In the genomic region with DNA sequence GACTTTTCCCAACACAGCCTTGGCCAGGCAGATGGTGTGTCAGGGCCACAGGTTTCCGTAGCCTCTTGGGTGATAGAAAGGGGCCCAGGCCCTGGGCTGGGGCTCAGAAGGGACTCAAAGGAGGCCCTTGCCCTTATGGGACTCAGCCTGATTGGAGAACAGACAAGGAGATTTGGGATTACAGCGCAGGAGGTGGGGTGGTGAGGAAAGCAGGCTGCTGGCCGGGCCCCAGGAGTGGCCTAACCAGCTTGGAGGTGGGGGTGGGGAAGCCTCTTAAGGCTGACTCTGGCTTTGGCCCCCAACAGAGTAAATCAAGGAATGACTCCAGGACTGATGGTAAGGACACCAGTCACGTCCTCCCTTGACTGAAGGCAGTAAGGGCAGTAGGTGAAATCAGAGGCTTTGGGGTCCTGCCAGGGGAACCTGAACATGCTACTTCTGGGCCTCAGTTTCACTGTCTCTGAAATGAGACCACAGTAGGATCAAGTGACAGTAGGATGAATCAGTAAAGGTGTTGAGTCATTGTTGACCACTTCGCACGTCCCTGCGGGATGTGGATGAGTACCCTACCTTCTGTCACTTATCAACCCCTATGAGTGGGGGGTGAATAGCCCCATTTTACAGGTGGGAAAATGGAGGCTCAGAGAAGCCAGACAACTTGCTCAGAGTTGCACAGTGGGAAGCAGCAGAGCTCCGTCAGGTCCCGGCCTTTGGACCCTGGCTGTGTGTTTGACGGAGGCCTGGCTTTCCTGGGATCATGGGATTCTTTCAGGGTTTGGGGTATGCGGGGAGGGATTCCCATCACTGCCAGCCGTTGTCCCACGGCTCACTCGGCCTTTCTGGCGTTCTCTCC, we compare ENCODE assay signal across 15 cellular contexts. TPM values are rescaled to one million over a fixed set of nuclear protein-coding genes. Genes with fewer than 3 reads are reported as not detected.
DNase-seq lines count a peak whose midpoint lies in the region; ATAC-seq and TF ChIP-seq lines count a peak whose summit lies in the region.
"Had no signal": no experiment of that assay in that cellular context is flagged by ENCODE, and none has a peak within 500 bp of the region (broad histone marks: within the 10 kb centered on the region; RNA-seq: fewer than 3 reads in every experiment).

No MANE protein-coding gene starts in this region.

- no peaks in the 10 kb centered on the region for H3K9me3 Mint-ChIP-seq in activated CD8-positive, alpha-beta T cell treated with anti-CD3 and anti-CD28 coated beads, Interleukin-2, amount 10 ng/mL, durations not matched to agents 7 days and 5 days (ENCODE audit: insufficient read depth)

- peak overlapping the region; percentile 33 for H3K4me2 ChIP-seq in HCT116 (ENCODE audit: low read length)

- intact Hi-C loops in HCT116 (cut with micrococcal nuclease) = no loop called here
- intact Hi-C loops in spleen (cut with DNase I; ENCODE audit: low total_unique reads) = no loop called here

- POLR2A ChIA-PET in HCT116 (lab: Charles Lee) = interaction anchor here (1.0 kb wide), 1 partner anchor 12 kb away, joined by 3 read pairs; no protein-coding TSS in a partner anchor
- POLR2A ChIA-PET in activated CD8-positive, alpha-beta T cell treated with anti-CD3 and anti-CD28 coated beads, Interleukin-2, amount 10 ng/mL, durations not matched to agents 7 days and 5 days (lab: Charles Lee) = interaction anchor here (1.2 kb wide), 1 partner anchor 84 kb away, joined by 3 read pairs; no protein-coding TSS in a partner anchor

- TF ChIP-seq RAD21 in HCT116 (IDR thresholded peaks at IDR 0.05; ENCODE audit: low read depth) = no peak

- H3K36me3 Mint-ChIP-seq in activated CD8-positive, alpha-beta T cell treated with anti-CD3 and anti-CD28 coated beads, Interleukin-2, amount 10 ng/mL, durations not matched to agents 7 days and 5 days (ENCODE audit: low read depth) = no peaks in the 10 kb centered on the region

- no peak overlapping the region for H3K4me3 ChIP-seq in HCT116 (replicated peaks in 1 of 2; ENCODE audit: low read depth in 1 of 2, low read length in 2 of 2)
- H3K4me3 ChIP-seq in SJSA1 = peak overlapping the region; percentile 88
- H3K4me3 ChIP-seq in fibroblast of mammary gland (ENCODE audit: control insufficient read depth, low read depth, low read length) = no peak overlapping the region
- H3K4me3 ChIP-seq in spleen = peak overlapping the region in 2 of 8 donors; percentile 42 to 70
- H3K4me3 ChIP-seq: ovary had no signal

- TF ChIP-seq POLR2A in HCT116 (IDR thresholded peaks at IDR 0.05; ENCODE audit: borderline replicate concordance, extremely low read depth, insufficient read depth, insufficient read length) = no peak
- TF ChIP-seq POLR2A in spleen (IDR thresholded peaks at IDR 0.05) = no peak

- CTCF ChIA-PET in HCT116 (lab: Charles Lee) = no interaction called here
- CTCF ChIA-PET in activated CD8-positive, alpha-beta T cell treated with anti-CD3 and anti-CD28 coated beads, Interleukin-2, amount 10 ng/mL, durations not matched to agents 7 days and 5 days (lab: Charles Lee) = interaction anchor here (0.7 to 1.4 kb wide), 3 partner anchors 9 to 188 kb away, joined by 3 to 14 read pairs (median 5); no protein-coding TSS in a partner anchor

- TF ChIP-seq CTCF in HCT116 (IDR thresholded peaks at IDR 0.05 in 2 of 3, conservative IDR thresholded peaks at IDR 0.05 in 1 of 3; ENCODE audit: borderline replicate concordance in 1 of 3, insufficient read depth in 1 of 3, low read depth in 2 of 3, low read length in 2 of 3) (no peak), fibroblast of mammary gland (conservative IDR thresholded peaks at IDR 0.05; ENCODE audit: control insufficient read depth, insufficient read depth, low read depth, low read length) (no peak), spleen (IDR thresholded peaks at IDR 0.05 in 8 of 11, conservative IDR thresholded peaks at IDR 0.05 in 3 of 11) (no peak)

- no peaks in the 10 kb centered on the region for H3K9me3 ChIP-seq in HCT116 (ENCODE audit: control insufficient read depth in 1 of 2, insufficient read depth in 1 of 2, low read depth in 1 of 2, low read length in 2 of 2)
- peaks cover 3% of the 10 kb centered on the region; the same call in 1 of the 2 replicates for H3K9me3 ChIP-seq in SJSA1 (replicated peaks)
- no peaks in the 10 kb centered on the region for H3K9me3 ChIP-seq in spleen
- H3K9me3 ChIP-seq: breast epithelium, MG63, ovary had no signal

- WGBS in spleen, 5 donors = 86 to 90% (median 87%) methylated on average over 14 to 15 of the region's 15 CpGs

- peaks cover 26% of the 10 kb centered on the region for H3K4me1 Mint-ChIP-seq in activated CD8-positive, alpha-beta T cell treated with anti-CD3 and anti-CD28 coated beads, Interleukin-2, amount 10 ng/mL, durations not matched to agents 7 days and 5 days (ENCODE audit: low read depth)

- peaks cover 4 to 61% of the 10 kb centered on the region in 2 experiments for H3K4me1 ChIP-seq in HCT116 (ENCODE audit: control insufficient read depth in 1 of 2, insufficient read depth in 2 of 2, low read length in 2 of 2)
- peaks cover 82% of the 10 kb centered on the region for H3K4me1 ChIP-seq in SJSA1 (replicated peaks)
- H3K4me1 ChIP-seq in spleen = peaks cover 8 to 82% (median 48%) of the 10 kb centered on the region in 6 donors

- H4K20me1 ChIP-seq in HCT116 (ENCODE audit: insufficient read depth) = no peaks in the 10 kb centered on the region

- no peaks in the 10 kb centered on the region for H3K27me3 Mint-ChIP-seq in activated CD8-positive, alpha-beta T cell treated with anti-CD3 and anti-CD28 coated beads, Interleukin-2, amount 10 ng/mL, durations not matched to agents 7 days and 5 days (ENCODE audit: low read depth)

- no peak overlapping the region for H3K27ac Mint-ChIP-seq in activated CD8-positive, alpha-beta T cell treated with anti-CD3 and anti-CD28 coated beads, Interleukin-2, amount 10 ng/mL, durations not matched to agents 7 days and 5 days

- H3K36me3 ChIP-seq in HCT116 (ENCODE audit: control insufficient read depth in 1 of 2, insufficient read depth in 2 of 2, low read length in 2 of 2) (peaks cover 26 to 48% of the 10 kb centered on the region in 2 experiments), SJSA1 (peaks cover 72% of the 10 kb centered on the region), spleen (peaks cover 0 to 13% (median 0%) of the 10 kb centered on the region in 6 donors)
- H3K36me3 ChIP-seq: breast epithelium, ovary had no signal

- no peak overlapping the region for H2AFZ ChIP-seq in HCT116 (ENCODE audit: low read depth, low read length, poor library complexity, severe bottlenecking)

- RAD21 ChIA-PET in HCT116 (lab: Charles Lee; ENCODE audit: low non-redundant PET in 1 of 2, low total read pairs in 2 of 2, uncharacterized antibody in 2 of 2, unreplicated experiment in 2 of 2) = no interaction called here

- BruUV-seq in HCT116 (replicated peaks; lab: Mats Ljungman, UMichigan) = no TSS peak

- peaks cover 49% of the 10 kb centered on the region for H3K79me2 ChIP-seq in HCT116 (ENCODE audit: insufficient read depth, low read length)

- no peaks in the 10 kb centered on the region for H3K27me3 ChIP-seq in HCT116 (ENCODE audit: insufficient read depth, low read length)
- no peaks in the 10 kb centered on the region for H3K27me3 ChIP-seq in SJSA1 (replicated peaks)
- H3K27me3 ChIP-seq in spleen (replicated peaks in 1 of 7) = peaks cover 0 to 10% (median 0%) of the 10 kb centered on the region in 7 donors
- H3K27me3 ChIP-seq: breast epithelium, MG63, ovary had no signal

- DNase-seq in HCT116 (ENCODE audit: low read depth, low spot score) = no peak
- DNase-seq in SJSA1 (ENCODE audit: low read depth in 1 of 2, low spot score in 2 of 2) = peak in 1 of 2 experiments; percentile 44
- DNase-seq in fibroblast of mammary gland (ENCODE audit: low read depth) = peak; percentile 65
- DNase-seq in spleen = no peak
- no peak for DNase-seq in UCSD-AML1 (lab: John Stamatoyannopoulos, UW; ENCODE audit: unreplicated experiment)
- DNase-seq in activated CD8-positive, alpha-beta T cell treated with anti-CD3 and anti-CD28 coated beads, Interleukin-2, amount 10 ng/mL, durations not matched to agents 7 days and 5 days = no peak
- no peak for DNase-seq in MV-4-11 (lab: John Stamatoyannopoulos, UW)
- DNase-seq in SKM-1 (lab: John Stamatoyannopoulos, UW; ENCODE audit: unreplicated experiment) = no peak
- DNase-seq: activated T-cell treated with anti-CD3 and anti-CD28 coated beads, Interleukin-2, amount 50 U/mL, for 48 hours; left ventricle myocardium superior; MG63; ovary; SIG-M5; stimulated activated naive CD4-positive, alpha-beta T cell had no signal

- H3K9me2 ChIP-seq in HCT116 (ENCODE audit: insufficient read depth) = no peaks in the 10 kb centered on the region

- H3K27ac ChIP-seq in HCT116 (ENCODE audit: low read depth, low read length) = no peak overlapping the region
- H3K27ac ChIP-seq in SJSA1 = peak overlapping the region; percentile 12; the same call in 1 of the 2 replicates
- H3K27ac ChIP-seq in spleen = peak overlapping the region in 7 of 8 donors; percentile 6 to 82 (median 75)
- H3K27ac ChIP-seq: ovary had no signal

- H3K9ac ChIP-seq in HCT116 (ENCODE audit: low read length) = no peak overlapping the region

- ATAC-seq in HCT116 = no peak
- no peak for ATAC-seq in activated CD8-positive, alpha-beta T cell treated with anti-CD3 and anti-CD28 coated beads, Interleukin-2, amount 10 ng/mL, durations not matched to agents 7 days and 5 days
- ATAC-seq: left ventricle myocardium superior had no signal

- no peak overlapping the region for H3K4me3 Mint-ChIP-seq in activated CD8-positive, alpha-beta T cell treated with anti-CD3 and anti-CD28 coated beads, Interleukin-2, amount 10 ng/mL, durations not matched to agents 7 days and 5 days

RNA-seq across cellular contexts. Expression of a gene that starts 4.5 kb away (rescaled TPM):
- total RNA-seq in HCT116 (2021; ENCODE audit: unreplicated experiment) (13.4 TPM), spleen (10 to 100 TPM in 2 of 7 donors, 1 to 10 TPM in 5; 2.1 to 10.5 (median 8.3) TPM)
- polyA plus RNA-seq in HCT116 (2012) = 14.6 and 18.0 TPM in 2 replicates
- 11.4 and 24.2 TPM in 2 replicates for total RNA-seq in SJSA1 (2014; rRNA removed; shearing (Covaris generic))
- polyA plus RNA-seq in spleen = 1 to 10 TPM; 1.3 to 2.4 (median 1.7) TPM
- total RNA-seq in activated CD8-positive, alpha-beta T cell treated with anti-CD3 and anti-CD28 coated beads, Interleukin-2, amount 10 ng/mL, durations not matched to agents 7 days and 5 days = under 1 TPM; 0.37 to 0.47 TPM

RNA-seq across cellular contexts. Expression of a gene that starts 51.0 kb away (rescaled TPM):
- total RNA-seq in HCT116 (2021; ENCODE audit: unreplicated experiment) (66.8 TPM), spleen (100 to 1,000 TPM in 6 of 7 donors, 10 to 100 TPM in 1; 96.5 to 246 (median 113) TPM)
- 86.8 and 113 TPM in 2 replicates for polyA plus RNA-seq in HCT116 (2012)
- 168 and 175 TPM in 2 replicates for total RNA-seq in SJSA1 (2014; rRNA removed; shearing (Covaris generic))
- polyA plus RNA-seq in spleen = 10 to 100 TPM; 35.5 to 62.0 (median 37.6) TPM
- 10 to 100 TPM; 50.1 to 54.8 TPM for total RNA-seq in activated CD8-positive, alpha-beta T cell treated with anti-CD3 and anti-CD28 coated beads, Interleukin-2, amount 10 ng/mL, durations not matched to agents 7 days and 5 days
